ENCODE assay signal across 2 cellular contexts in the genomic region with DNA sequence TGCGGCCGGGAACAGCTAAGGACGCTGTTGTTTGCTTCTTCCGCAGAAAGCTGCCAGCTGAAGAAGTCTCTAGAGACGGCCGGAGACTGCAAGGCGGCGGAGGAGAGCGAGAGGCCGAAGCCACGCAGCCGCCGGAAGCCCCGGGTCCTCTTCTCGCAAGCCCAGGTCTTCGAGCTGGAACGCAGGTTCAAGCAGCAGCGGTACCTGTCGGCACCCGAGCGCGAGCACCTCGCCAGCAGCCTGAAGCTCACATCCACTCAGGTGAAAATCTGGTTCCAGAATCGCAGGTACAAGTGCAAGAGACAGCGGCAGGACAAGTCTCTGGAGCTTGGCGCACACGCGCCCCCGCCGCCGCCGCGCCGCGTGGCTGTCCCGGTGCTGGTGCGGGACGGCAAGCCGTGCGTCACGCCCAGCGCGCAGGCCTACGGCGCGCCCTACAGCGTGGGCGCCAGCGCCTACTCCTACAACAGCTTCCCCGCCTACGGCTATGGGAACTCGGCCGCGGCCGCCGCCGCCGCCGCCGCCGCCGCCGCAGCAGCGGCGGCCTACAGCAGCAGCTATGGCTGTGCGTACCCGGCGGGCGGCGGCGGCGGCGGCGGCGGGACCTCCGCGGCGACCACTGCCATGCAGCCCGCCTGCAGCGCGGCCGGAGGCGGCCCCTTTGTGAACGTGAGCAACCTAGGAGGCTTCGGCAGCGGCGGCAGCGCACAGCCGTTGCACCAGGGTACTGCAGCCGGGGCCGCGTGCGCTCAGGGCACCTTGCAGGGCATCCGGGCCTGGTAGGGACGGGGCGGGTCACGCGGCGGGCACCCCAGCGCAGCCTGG.
TF ChIP-seq lines count a peak whose summit lies in the region.

No MANE protein-coding gene starts in this region.

TF ChIP-seq in A549, 52 proteins besides CTCF, POLR2A, EP300 and RAD21:
- TF ChIP-seq E2F6 (IDR thresholded peaks at IDR 0.05; ENCODE audit: borderline replicate concordance, low read depth) (0 out of 2 replicates have a peak, but pooled peaks have one; percentile 40), HOXA7 (CRISPR knock-in tag; IDR thresholded peaks at IDR 0.05) (no peak), MAX (IDR thresholded peaks at IDR 0.05) (0 out of 2 replicates have a peak, but pooled peaks have one; percentile 28)

TF ChIP-seq in HEK293, 187 proteins besides CTCF, POLR2A, EP300 and RAD21:
- TF ChIP-seq, protein P1, sequence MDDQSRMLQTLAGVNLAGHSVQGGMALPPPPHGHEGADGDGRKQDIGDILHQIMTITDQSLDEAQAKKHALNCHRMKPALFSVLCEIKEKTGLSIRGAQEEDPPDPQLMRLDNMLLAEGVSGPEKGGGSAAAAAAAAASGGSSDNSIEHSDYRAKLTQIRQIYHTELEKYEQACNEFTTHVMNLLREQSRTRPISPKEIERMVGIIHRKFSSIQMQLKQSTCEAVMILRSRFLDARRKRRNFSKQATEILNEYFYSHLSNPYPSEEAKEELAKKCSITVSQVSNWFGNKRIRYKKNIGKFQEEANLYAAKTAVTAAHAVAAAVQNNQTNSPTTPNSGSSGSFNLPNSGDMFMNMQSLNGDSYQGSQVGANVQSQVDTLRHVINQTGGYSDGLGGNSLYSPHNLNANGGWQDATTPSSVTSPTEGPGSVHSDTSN (CRISPR knock-in tag; IDR thresholded peaks at IDR 0.05), result peak; percentile 82; the same call in 1 of the 2 replicates
- TF ChIP-seq ZNF202 (tag by site-specific recombination; IDR thresholded peaks at IDR 0.05; ENCODE audit: borderline replicate concordance), result no peak
TF ChIP-seq in HEK293: peak in this region for 1.
